In the genomic region with DNA sequence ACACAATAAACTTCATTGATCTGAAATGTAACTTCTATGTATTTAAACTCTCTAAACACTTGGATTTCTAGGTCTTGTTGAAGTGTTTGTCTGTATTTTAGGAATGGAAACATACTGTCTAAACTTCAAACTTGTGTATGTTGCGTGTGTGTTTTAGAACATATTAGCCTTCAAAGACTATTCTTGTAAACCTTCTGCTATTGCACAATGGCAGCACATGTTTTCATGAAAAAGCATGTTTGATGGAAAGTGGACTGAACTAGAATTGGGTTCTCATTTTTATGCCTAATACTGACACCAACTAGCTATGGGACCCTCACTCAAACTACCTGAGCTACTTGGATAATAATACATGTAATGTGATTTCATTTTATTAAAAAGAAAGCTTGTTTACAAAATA, we compare ENCODE assay signal across 36 cellular contexts.
"Had no signal": no experiment of that assay in that cellular context is flagged by ENCODE, and none has a peak within 500 bp of the region (broad histone marks: within the 10 kb centered on the region; RNA-seq: fewer than 3 reads in every experiment).

No MANE protein-coding gene starts in this region.

- H3K9me3 ChIP-seq: MG63 had no signal

- H3K4me3 ChIP-seq: MG63 had no signal

- H3K36me3 ChIP-seq: MG63 had no signal

- DNase-seq: Karpas-422, Kasumi-1, MG63, MM.1S, MV-4-11, NCI-H1048, NCI-H1092, NCI-H1092 treated with DMSO at 0.1 percent for 48 hours, NCI-H1105, NCI-H1105 treated with DMSO at 0.1 percent for 48 hours, NCI-H1417, NCI-H1417 treated with DMSO at 0.1 percent for 48 hours, NCI-H1436, NCI-H1436 treated with DMSO at 0.1 percent for 48 hours, NCI-H146, NCI-H1694, NCI-H1694 treated with DMSO at 0.1 percent for 48 hours, NCI-H187, NCI-H187 treated with DMSO at 0.1 percent for 48 hours, NCI-H1930, NCI-H2029, NCI-H2029 treated with DMSO at 0.1 percent for 48 hours, NCI-H2081, NCI-H2081 treated with DMSO at 0.1 percent for 48 hours, NCI-H2107, NCI-H2171, NCI-H2171 treated with DMSO at 0.1 percent for 48 hours, NCI-H2227 treated with DMSO at 0.1 percent for 48 hours, NCI-H226, NCI-H345, NCI-H446, NCI-H446 treated with DMSO at 0.1 percent for 48 hours, NCI-H510A, NCI-H510A treated with DMSO at 0.1 percent for 48 hours, NCI-H524, NCI-H524 treated with DMSO at 0.1 percent for 48 hours had no signal

- H3K27me3 ChIP-seq: MG63 had no signal
